ENCODE assay signal across 8 cellular contexts in genomic region chr20:32358883-32359632, GRCh38. TPM values are rescaled to one million over a fixed set of nuclear protein-coding genes. Genes with fewer than 3 reads are reported as not detected.
A peak's percentile ranks its signal among the peaks of the same experiment; 100 is the strongest.
DNase-seq lines count a peak whose midpoint lies in the region; TF ChIP-seq lines count a peak whose summit lies in the region.

No MANE protein-coding gene starts in this region.

- H3K4me1 Mint-ChIP-seq in neural crest cell: peaks cover 50% of the 10 kb centered on the region

- H3K4me3 ChIP-seq in HL-60 (replicated peaks; ENCODE audit: insufficient read depth, low read length) (peak overlapping the region; percentile 97), foreskin fibroblast (ENCODE audit: low read depth in 1 of 2, low read length in 2 of 2) (peak overlapping the region; percentile 75 to 99)

- H3K27ac Mint-ChIP-seq in neural crest cell (ENCODE audit: unreplicated experiment): peak overlapping the region; percentile 54

- peak overlapping the region; percentile 83 for H3K27ac ChIP-seq in HL-60 (replicated peaks)

- no peaks in the 10 kb centered on the region for H3K27me3 ChIP-seq in HL-60 (ENCODE audit: insufficient read depth, poor library complexity, severe bottlenecking)

- H3K36me3 Mint-ChIP-seq in neural crest cell (ENCODE audit: low read depth): no peaks in the 10 kb centered on the region

- H3K9me3 Mint-ChIP-seq in neural crest cell: no peaks in the 10 kb centered on the region

- peaks cover 2% of the 10 kb centered on the region for H3K27me3 Mint-ChIP-seq in neural crest cell (ENCODE audit: low read depth)

- TF ChIP-seq CTCF in HL-60 (IDR thresholded peaks at IDR 0.05; ENCODE audit: insufficient read depth, low read length) (no peak), foreskin fibroblast (IDR thresholded peaks at IDR 0.05; ENCODE audit: low read depth, low read length) (no peak), neural crest cell (conservative IDR thresholded peaks at IDR 0.05) (no peak)

- H3K4me3 Mint-ChIP-seq in neural crest cell: peak overlapping the region; percentile 92

- TF ChIP-seq POLR2A in GM10847 (IDR thresholded peaks at IDR 0.05; ENCODE audit: extremely low read depth, insufficient read length): peak; percentile 29

- DNase-seq in HL-60 (ENCODE audit: low read depth in 1 of 2, low spot score in 1 of 2) (peak; percentile 50 to 54), RPMI7951 (ENCODE audit: low read depth) (peak; percentile 77), foreskin fibroblast (peak; percentile 52 to 81), neural crest cell (ENCODE audit: low read depth, low spot score) (peak; percentile 72), stromal cell of bone marrow (ENCODE audit: low read depth) (peak; percentile 35), kidney glomerular epithelial cell (lab: John Stamatoyannopoulos, UW) (no peak)
- peak; percentile 92 for DNase-seq in activated effector memory CD4-positive, alpha-beta T cell treated with anti-CD3 and anti-CD28 coated beads, Interleukin-2, amount 50 U/mL, for 16 hours

RNA-seq across cellular contexts. Expression of gene ASXL1, which starts 0.9 kb away (rescaled TPM):
- 29.9 and 30.1 TPM in 2 replicates for total RNA-seq in RPMI7951 (2014; rRNA removed; shearing (Covaris generic))
- 140 and 157 TPM in 2 replicates for total RNA-seq in neural crest cell
